In the genomic region with DNA sequence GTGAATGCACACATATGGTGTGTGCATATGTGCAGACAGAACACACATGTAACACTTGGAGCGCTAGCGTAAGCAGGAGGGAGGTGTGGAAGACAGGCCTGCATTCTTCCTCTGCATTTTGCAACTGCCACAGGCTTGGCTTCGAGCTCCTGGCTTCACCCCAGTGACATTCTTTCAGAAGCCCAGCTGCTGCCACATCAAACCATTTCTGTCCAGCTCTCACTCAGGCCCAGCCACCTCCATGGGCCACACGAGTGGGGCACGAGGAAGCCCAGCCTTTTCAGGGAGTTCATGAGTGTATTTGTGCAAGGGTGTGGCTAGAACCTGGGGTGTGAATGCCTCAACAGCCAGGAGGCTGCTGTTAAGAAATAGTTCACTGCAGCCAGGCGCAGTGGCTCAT, we compare ENCODE assay signal across 17 cellular contexts. TPM values are rescaled to one million over a fixed set of nuclear protein-coding genes. Genes with fewer than 3 reads are reported as not detected.
DNase-seq lines count a peak whose midpoint lies in the region; ATAC-seq and TF ChIP-seq lines count a peak whose summit lies in the region.
"Had no signal": no experiment of that assay in that cellular context is flagged by ENCODE, and none has a peak within 500 bp of the region (broad histone marks: within the 10 kb centered on the region; RNA-seq: fewer than 3 reads in every experiment).

No MANE protein-coding gene starts in this region.

- intact Hi-C loops in HCT116 (cut with micrococcal nuclease), result no loop called here
- intact Hi-C loops in body of pancreas (cut with DNase I), result no loop called here
- intact Hi-C loops in left ventricle myocardium superior (cut with micrococcal nuclease), result no loop called here
- intact Hi-C loops in mammary epithelial cell (cut with micrococcal nuclease), result no loop called here

- no peak overlapping the region for H3K14ac ChIP-seq in trophoblast cell (ENCODE audit: low read length)

- dilution Hi-C loops in mammary epithelial cell (cut with HindIII; ENCODE audit: low sequenced_read_pairs), result no loop called here

- H4K12ac ChIP-seq in trophoblast cell (ENCODE audit: low read depth, low read length), result no peak overlapping the region

- H3K79me2 ChIP-seq in HCT116 (ENCODE audit: insufficient read depth, low read length) (no peaks in the 10 kb centered on the region), trophoblast cell (ENCODE audit: control insufficient read depth, insufficient read depth, low read length, poor library complexity) (no peaks in the 10 kb centered on the region), mammary epithelial cell (ENCODE audit: insufficient read depth, low read length) (no peaks in the 10 kb centered on the region)

- peaks cover 24% of the 10 kb centered on the region for H3K79me1 ChIP-seq in trophoblast cell (ENCODE audit: low read length)

- CTCF ChIA-PET in HCT116 (lab: Charles Lee) (interaction anchor here (4.9 kb wide), 1 partner anchor 10 kb away, joined by 21 read pairs; no protein-coding TSS in a partner anchor), mammary epithelial cell (lab: Charles Lee; ENCODE audit: low non-redundant PET) (no interaction called here)

- in situ Hi-C loops in mammary epithelial cell (cut with MboI; ENCODE audit: low sequenced_read_pairs in 2 of 2), result no loop called here

- no peak overlapping the region for H3K9ac ChIP-seq in HCT116 (ENCODE audit: low read length)
- H3K9ac ChIP-seq in trophoblast cell (ENCODE audit: low read length), result no peak overlapping the region
- H3K9ac ChIP-seq in mammary epithelial cell (ENCODE audit: insufficient read depth, low read length), result no peak overlapping the region

- WGBS in body of pancreas, 2 donors, result 56 to 89% methylated on average over 3 to 6 of the region's 6 CpGs
- no CpG with 5 or more reads among the region's 6 CpGs for WGBS in trophoblast cell (ENCODE audit: extremely low coverage, insufficient coverage, insufficient read length)
- 46% methylated on average over 6 of the region's 6 CpGs for WGBS in mammary epithelial cell (ENCODE audit: low coverage, missing lambda C conversion rate)

- H3K27me3 ChIP-seq in HCT116 (ENCODE audit: insufficient read depth, low read length) (no peaks in the 10 kb centered on the region), body of pancreas (no peaks in the 10 kb centered on the region), trophoblast cell (ENCODE audit: insufficient read depth, low read length) (no peaks in the 10 kb centered on the region), mammary epithelial cell (ENCODE audit: insufficient read depth, low read length) (no peaks in the 10 kb centered on the region)
- H3K27me3 ChIP-seq: cardiac muscle cell, sigmoid colon had no signal

- H3K23ac ChIP-seq in trophoblast cell (ENCODE audit: low read length), result no peak overlapping the region

- TF ChIP-seq POLR2A in HCT116 (IDR thresholded peaks at IDR 0.05; ENCODE audit: borderline replicate concordance, extremely low read depth, insufficient read depth, insufficient read length), result no peak
- TF ChIP-seq POLR2A in body of pancreas (IDR thresholded peaks at IDR 0.05), result no peak

- no peaks in the 10 kb centered on the region for H3K36me3 ChIP-seq in HCT116 (ENCODE audit: control insufficient read depth in 1 of 2, insufficient read depth in 2 of 2, low read length in 2 of 2)
- H3K36me3 ChIP-seq in body of pancreas (replicated peaks in 1 of 2; ENCODE audit: insufficient read depth in 1 of 2, low read depth in 2 of 2), result no peaks in the 10 kb centered on the region
- H3K36me3 ChIP-seq in trophoblast cell (ENCODE audit: control insufficient read depth in 1 of 2, insufficient read depth in 2 of 2, low read length in 2 of 2), result no peaks in the 10 kb centered on the region
- no peaks in the 10 kb centered on the region for H3K36me3 ChIP-seq in mammary epithelial cell (ENCODE audit: insufficient read depth, low read length)
- H3K36me3 ChIP-seq: cardiac muscle cell, sigmoid colon had no signal

- H4K91ac ChIP-seq in trophoblast cell (ENCODE audit: low read depth, low read length), result peak overlapping the region; percentile 74

- no peak overlapping the region for H3K18ac ChIP-seq in trophoblast cell (ENCODE audit: low read length)

- H3K4me1 ChIP-seq in HCT116 (ENCODE audit: control insufficient read depth in 1 of 2, insufficient read depth in 2 of 2, low read length in 2 of 2) (peaks cover 19 to 60% of the 10 kb centered on the region in 2 experiments), body of pancreas (peaks cover 4% of the 10 kb centered on the region), trophoblast cell (ENCODE audit: control insufficient read depth in 1 of 2, insufficient read depth in 2 of 2, low read length in 2 of 2) (peaks cover 42 to 47% of the 10 kb centered on the region in 2 experiments), mammary epithelial cell (ENCODE audit: insufficient read depth, low read length) (peaks cover 7% of the 10 kb centered on the region)

- ATAC-seq in HCT116 (no peak), body of pancreas (peak; percentile 16), left ventricle myocardium superior (peak; percentile 91), HG02610 (IDR thresholded peaks at IDR 0.05; ENCODE audit: unreplicated experiment) (no peak)

- H4K8ac ChIP-seq in trophoblast cell (ENCODE audit: low read depth, low read length), result no peak overlapping the region

- DNase-seq in HCT116 (ENCODE audit: low read depth, low spot score) (no peak), body of pancreas (peak in 1 of 4 donors; percentile 37), left ventricle myocardium superior (peak; percentile 57), trophoblast cell (peak; percentile 79 to 80), mammary epithelial cell (no peak), putamen (ENCODE audit: low spot score) (no peak), NAMALWA (ENCODE audit: low spot score) (no peak)
- DNase-seq: activated CD4-positive, alpha-beta T cell treated with anti-CD3 and anti-CD28 coated beads, Interleukin-2, amount 10 ng/mL, durations not matched to agents 7 days and 5 days; activated T-cell treated with anti-CD3 and anti-CD28 coated beads, Interleukin-2, amount 50 U/mL, for 24 hours; COR-L47; NCI-H2029; NCI-H524; nephron progenitor cell; sigmoid colon; stimulated activated CD4-positive, alpha-beta T cell treated with anti-CD3 and anti-CD28 coated beads, Interleukin-2, amount 100 ng/mL, for 48 hours had no signal

- H3K27ac ChIP-seq in HCT116 (ENCODE audit: low read depth, low read length) (no peak overlapping the region), body of pancreas (no peak overlapping the region), trophoblast cell (ENCODE audit: low read depth, low read length) (no peak overlapping the region), mammary epithelial cell (ENCODE audit: insufficient read depth, low read depth, low read length) (no peak overlapping the region)
- H3K27ac ChIP-seq: cardiac muscle cell had no signal

- H4K20me1 ChIP-seq in HCT116 (ENCODE audit: insufficient read depth) (no peaks in the 10 kb centered on the region), mammary epithelial cell (ENCODE audit: insufficient read depth, low read length) (no peaks in the 10 kb centered on the region)

- H2AFZ ChIP-seq in HCT116 (ENCODE audit: low read depth, low read length, poor library complexity, severe bottlenecking), result no peak overlapping the region
- no peak overlapping the region for H2AFZ ChIP-seq in trophoblast cell (ENCODE audit: insufficient read depth, low read length, poor library complexity)
- H2AFZ ChIP-seq in mammary epithelial cell (ENCODE audit: low read depth, low read length), result no peak overlapping the region

- no peaks in the 10 kb centered on the region for H3K9me2 ChIP-seq in HCT116 (ENCODE audit: insufficient read depth)

- no TSS peak for BruUV-seq in HCT116 (replicated peaks; lab: Mats Ljungman, UMichigan)
- BruUV-seq in mammary epithelial cell (replicated peaks; lab: Mats Ljungman, UMichigan), result no TSS peak

- H2BK5ac ChIP-seq in trophoblast cell (ENCODE audit: low read depth, low read length, poor library complexity), result no peak overlapping the region

- H3K4ac ChIP-seq in trophoblast cell (ENCODE audit: low read depth, low read length), result no peak overlapping the region

- POLR2A ChIA-PET in HCT116 (lab: Charles Lee), result no interaction called here

- RAD21 ChIA-PET in HCT116 (lab: Charles Lee; ENCODE audit: low non-redundant PET in 1 of 2, low total read pairs in 2 of 2, uncharacterized antibody in 2 of 2, unreplicated experiment in 2 of 2), result no interaction called here

- H3K4me3 ChIP-seq in HCT116 (replicated peaks in 1 of 2; ENCODE audit: low read depth in 1 of 2, low read length in 2 of 2), result no peak overlapping the region
- no peak overlapping the region for H3K4me3 ChIP-seq in body of pancreas
- H3K4me3 ChIP-seq in trophoblast cell (ENCODE audit: low read depth, low read length), result no peak overlapping the region
- no peak overlapping the region for H3K4me3 ChIP-seq in mammary epithelial cell (replicated peaks in 1 of 3; ENCODE audit: insufficient read depth in 1 of 3, low read depth in 2 of 3, low read length in 3 of 3)
- H3K4me3 ChIP-seq: cardiac muscle cell, sigmoid colon had no signal

- no peak overlapping the region for H2BK12ac ChIP-seq in trophoblast cell (ENCODE audit: low read length)

- H3K4me2 ChIP-seq in HCT116 (ENCODE audit: low read length) (0 out of 2 replicates have a peak overlapping the region, but pooled peaks have one; percentile 4), trophoblast cell (ENCODE audit: low read length) (no peak overlapping the region), mammary epithelial cell (ENCODE audit: insufficient read depth, low read depth, low read length) (no peak overlapping the region)

- no peak for TF ChIP-seq CTCF in HCT116 (IDR thresholded peaks at IDR 0.05 in 2 of 3, conservative IDR thresholded peaks at IDR 0.05 in 1 of 3; ENCODE audit: borderline replicate concordance in 1 of 3, insufficient read depth in 1 of 3, low read depth in 2 of 3, low read length in 2 of 3)
- TF ChIP-seq CTCF in body of pancreas (IDR thresholded peaks at IDR 0.05), result no peak
- no peak for TF ChIP-seq CTCF in mammary epithelial cell (conservative IDR thresholded peaks at IDR 0.05 in 1 of 2, IDR thresholded peaks at IDR 0.05 in 1 of 2; ENCODE audit: extremely low read depth in 1 of 2, insufficient read depth in 1 of 2, low read depth in 1 of 2, low read length in 2 of 2)

- no peak for TF ChIP-seq RAD21 in HCT116 (IDR thresholded peaks at IDR 0.05; ENCODE audit: low read depth)

- no peak overlapping the region for H2BK120ac ChIP-seq in trophoblast cell (ENCODE audit: insufficient read depth, low read length, poor library complexity)

- H3K9me3 ChIP-seq in HCT116 (ENCODE audit: control insufficient read depth in 1 of 2, insufficient read depth in 1 of 2, low read depth in 1 of 2, low read length in 2 of 2) (no peaks in the 10 kb centered on the region), body of pancreas (no peaks in the 10 kb centered on the region), trophoblast cell (ENCODE audit: insufficient read depth, low read depth, low read length) (no peaks in the 10 kb centered on the region), mammary epithelial cell (replicated peaks; ENCODE audit: insufficient read depth, low read length) (no peaks in the 10 kb centered on the region)
- H3K9me3 ChIP-seq: sigmoid colon had no signal

- no peak overlapping the region for H2AK5ac ChIP-seq in trophoblast cell (ENCODE audit: low read length)

RNA-seq across cellular contexts. Expression of gene LGALS3BP, which starts 18.8 kb away (rescaled TPM):
- total RNA-seq in HCT116 (2021; ENCODE audit: unreplicated experiment), result 389 TPM
- 454 and 562 TPM in 2 replicates for polyA plus RNA-seq in HCT116 (2012)
- total RNA-seq in body of pancreas, result 100 to 1,000 TPM; 123 to 213 TPM
- total RNA-seq in left ventricle myocardium superior, result 822 TPM
- polyA plus RNA-seq in trophoblast cell (2013), result 9.1 and 9.3 TPM in 2 replicates
- 100 to 1,000 TPM; 173 to 221 TPM for total RNA-seq in mammary epithelial cell
- polyA plus RNA-seq in mammary epithelial cell, result 109 TPM
- polyA minus RNA-seq in mammary epithelial cell, result 167 TPM

RNA-seq across cellular contexts. Expression of gene TIMP2, which starts 35.8 kb away (rescaled TPM):
- 64.8 TPM for total RNA-seq in HCT116 (2021; ENCODE audit: unreplicated experiment)
- 42.7 and 52.9 TPM in 2 replicates for polyA plus RNA-seq in HCT116 (2012)
- 10 to 100 TPM; 50.1 to 53.7 TPM for total RNA-seq in body of pancreas
- total RNA-seq in left ventricle myocardium superior, result 132 TPM
- polyA plus RNA-seq in trophoblast cell (2013), result 53.1 and 56.6 TPM in 2 replicates
- 10 to 100 TPM; 20.7 to 31.2 TPM for total RNA-seq in mammary epithelial cell
- polyA plus RNA-seq in mammary epithelial cell, result 11.5 TPM
- polyA minus RNA-seq in mammary epithelial cell, result 19.6 TPM

RNA-seq across cellular contexts. Expression of gene CANT1, which starts 48.6 kb away (rescaled TPM):
- total RNA-seq in HCT116 (2021; ENCODE audit: unreplicated experiment) (97.1 TPM), body of pancreas (10 to 100 TPM; 12.5 to 17.5 TPM), left ventricle myocardium superior (28.2 TPM), mammary epithelial cell (10 to 100 TPM; 54.5 to 86.5 TPM)
- polyA plus RNA-seq in HCT116 (2012), result 85.2 and 106 TPM in 2 replicates
- polyA plus RNA-seq in trophoblast cell (2013), result 60.8 and 62.9 TPM in 2 replicates
- polyA plus RNA-seq in mammary epithelial cell, result 61.6 TPM
- 59.7 TPM for polyA minus RNA-seq in mammary epithelial cell

RNA-seq across cellular contexts. Expression of gene CEP295NL, which starts 57.9 kb away (rescaled TPM):
- total RNA-seq in HCT116 (2021; ENCODE audit: unreplicated experiment) (1.9 TPM), body of pancreas (1 to 10 TPM; 1.3 to 3.1 TPM), left ventricle myocardium superior (0.79 TPM), mammary epithelial cell (under 1 TPM; 0.49 to 0.50 TPM)
- polyA plus RNA-seq in HCT116 (2012), result 0.13 and 0.22 TPM in 2 replicates
- polyA plus RNA-seq in trophoblast cell (2013), result 0.18 and 0.19 TPM in 2 replicates
- polyA plus RNA-seq in mammary epithelial cell, result not detected
- not detected for polyA minus RNA-seq in mammary epithelial cell
- polyA plus RNA-seq: cardiac muscle cell had no signal

Comparison
In these comparisons a context has a peak if more than half of its experiments do, and no peak if none do; other contexts are left out.
1. ATAC-seq: peak in body of pancreas (single experiment) and left ventricle myocardium superior (single experiment); none in HCT116 (single experiment) and HG02610 (single experiment).
2. DNase-seq: peak in left ventricle myocardium superior (single experiment) and trophoblast cell (2 of 2); none in HCT116 (single experiment), mammary epithelial cell (single experiment), putamen (single experiment) and NAMALWA (single experiment).